Comparison of ENCODE assay signal across 26 cellular contexts in the genomic region with DNA sequence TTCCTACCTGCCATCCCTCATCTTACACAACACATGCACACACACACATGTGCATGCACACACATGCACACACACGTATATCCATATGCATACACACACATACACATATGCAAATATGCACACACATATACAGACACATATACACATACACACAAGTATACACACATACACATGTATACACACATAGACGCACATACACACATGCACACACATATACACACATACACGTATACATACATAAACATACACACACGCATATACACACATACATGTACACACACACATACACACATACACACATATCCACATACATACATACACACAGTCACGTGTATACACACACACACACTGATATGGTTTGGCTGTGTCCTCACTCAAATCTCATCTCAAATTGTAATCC. TPM values are rescaled to one million over a fixed set of nuclear protein-coding genes. Genes with fewer than 3 reads are reported as not detected.
DNase-seq lines count a peak whose midpoint lies in the region; ATAC-seq, FAIRE-seq and TF ChIP-seq lines count a peak whose summit lies in the region.
"Had no signal": no experiment of that assay in that cellular context is flagged by ENCODE, and none has a peak within 500 bp of the region (broad histone marks: within the 10 kb centered on the region; RNA-seq: fewer than 3 reads in every experiment).

No MANE protein-coding gene starts in this region.

- H3K18ac ChIP-seq in H1 (ENCODE audit: extremely low read depth, low read length), result no peak overlapping the region

- no peak overlapping the region for H2AFZ ChIP-seq in H1 (ENCODE audit: low read length)

- TF ChIP-seq CTCF in HEK293 (tag by site-specific recombination; IDR thresholded peaks at IDR 0.05), result no peak
- TF ChIP-seq CTCF in H1 (IDR thresholded peaks at IDR 0.05; ENCODE audit: control extremely low read depth in 1 of 3, insufficient read depth in 1 of 3, low read depth in 1 of 3, low read length in 3 of 3), result no peak
- TF ChIP-seq CTCF in transverse colon (IDR thresholded peaks at IDR 0.05), result no peak

- no peak overlapping the region for H3K23ac ChIP-seq in H1 (ENCODE audit: insufficient read length)

- peak overlapping the region; percentile 51; the same call in 1 of the 2 replicates for H2BK20ac ChIP-seq in H1 (ENCODE audit: low read length)

- H3K36me3 Mint-ChIP-seq in T-helper 17 cell (ENCODE audit: low read depth), result peaks cover 5% of the 10 kb centered on the region
- H3K36me3 Mint-ChIP-seq in activated CD4-positive, alpha-beta T cell treated with anti-CD3 and anti-CD28 coated beads for 36 hours (ENCODE audit: low read depth), result peaks cover 8% of the 10 kb centered on the region

- H3K56ac ChIP-seq in H1 (replicated peaks; ENCODE audit: insufficient read length, low read depth, low read length), result no peak overlapping the region

- no peak for FAIRE-seq in H1 (lab: Jason Lieb, UNC)
- FAIRE-seq: A549, G401.6 had no signal

- no peak for ATAC-seq in T-helper 17 cell
- no peak for ATAC-seq in activated CD4-positive, alpha-beta T cell treated with anti-CD3 and anti-CD28 coated beads for 36 hours
- ATAC-seq: A549, SK-N-SH treated with all-trans-retinoic acid at 6 μM for 48 hours had no signal

- CTCF ChIA-PET in HEK293 (lab: Yijun Ruan, JAX), result no interaction called here
- CTCF ChIA-PET in H1 (lab: Charles Lee; ENCODE audit: partially characterized antibody), result interaction anchor here (1.6 to 2.1 kb wide), 3 partner anchors 11 to 172 kb away, joined by 4 to 8 read pairs (median 6); no protein-coding TSS in a partner anchor
- CTCF ChIA-PET in activated CD4-positive, alpha-beta T cell treated with anti-CD3 and anti-CD28 coated beads for 36 hours (lab: Charles Lee), result no interaction called here

- no peaks in the 10 kb centered on the region for H4K20me1 ChIP-seq in H1 (replicated peaks in 1 of 2; ENCODE audit: control insufficient read depth in 1 of 2, insufficient read depth in 2 of 2, low read length in 2 of 2)
- H4K20me1 ChIP-seq: BLaER1 treated with 17β-estradiol and CSF1 and Interleukin-3, amounts not matched to agents 10 nM and 100 nM had no signal

- no peak for TF ChIP-seq EP300 in H1 (IDR thresholded peaks at IDR 0.05; ENCODE audit: borderline replicate concordance in 1 of 2, low read depth in 2 of 2, low read length in 2 of 2)
- no peak for TF ChIP-seq EP300 in transverse colon (IDR thresholded peaks at IDR 0.05; ENCODE audit: low read depth)

- POLR2A ChIA-PET in HEK293 (lab: Yijun Ruan, JAX) (no interaction called here), H1 (lab: Charles Lee; ENCODE audit: partially characterized antibody) (no interaction called here)
- POLR2A ChIA-PET in activated CD4-positive, alpha-beta T cell treated with anti-CD3 and anti-CD28 coated beads for 36 hours (lab: Charles Lee), result no interaction called here

- H3K14ac ChIP-seq in H1 (ENCODE audit: insufficient read length), result no peak overlapping the region

- H3K27me3 ChIP-seq in H1 (replicated peaks in 1 of 4; ENCODE audit: control insufficient read depth in 3 of 4, extremely low read depth in 1 of 4, insufficient read depth in 3 of 4, low read length in 3 of 4) (no peaks in the 10 kb centered on the region), transverse colon (no peaks in the 10 kb centered on the region)
- H3K27me3 ChIP-seq: BLaER1 treated with 17β-estradiol and CSF1 and Interleukin-3, amounts not matched to agents 10 nM and 100 nM; Peyer's patch; SJCRH30 had no signal

- H3K9ac ChIP-seq in H1 (replicated peaks in 1 of 4; ENCODE audit: extremely low read depth in 1 of 4, low read depth in 3 of 4, low read length in 3 of 4), result no peak overlapping the region
- H3K9ac ChIP-seq: BLaER1 treated with 17β-estradiol and CSF1 and Interleukin-3, amounts not matched to agents 10 nM and 100 nM; KMS-11 had no signal

- no peaks in the 10 kb centered on the region for H3K9me3 Mint-ChIP-seq in activated CD4-positive, alpha-beta T cell treated with anti-CD3 and anti-CD28 coated beads for 36 hours (ENCODE audit: low read depth)
- H3K9me3 Mint-ChIP-seq: CD4-positive, alpha-beta T cell had no signal

- H2AK5ac ChIP-seq in H1 (ENCODE audit: low read depth, low read length), result peak overlapping the region; percentile 80; the same call in 1 of the 2 replicates

- no peak overlapping the region for H3K4me2 ChIP-seq in H1 (ENCODE audit: insufficient read depth in 1 of 2, low read depth in 2 of 2, low read length in 2 of 2)
- H3K4me2 ChIP-seq: A549; BLaER1 treated with 17β-estradiol and CSF1 and Interleukin-3, amounts not matched to agents 10 nM and 100 nM; KMS-11 had no signal

- peak overlapping the region; percentile 55; the same call in 1 of the 2 replicates for H2BK15ac ChIP-seq in H1 (ENCODE audit: low read length)

- H2BK12ac ChIP-seq in H1 (ENCODE audit: low read depth, low read length), result peak overlapping the region; percentile 93; the same call in 1 of the 2 replicates

- H2BK120ac ChIP-seq in H1 (replicated peaks; ENCODE audit: low read depth, low read length), result no peak overlapping the region

- H3K36me3 ChIP-seq in HEK293 (ENCODE audit: control insufficient read depth in 2 of 2, insufficient read depth in 1 of 2, low read length in 2 of 2), result no peaks in the 10 kb centered on the region
- no peaks in the 10 kb centered on the region for H3K36me3 ChIP-seq in H1 (ENCODE audit: control insufficient read depth in 2 of 4, insufficient read depth in 4 of 4, low read length in 3 of 4)
- no peaks in the 10 kb centered on the region for H3K36me3 ChIP-seq in transverse colon
- H3K36me3 ChIP-seq: BLaER1 treated with 17β-estradiol and CSF1 and Interleukin-3, amounts not matched to agents 10 nM and 100 nM; Peyer's patch; SJCRH30 had no signal

- H2BK5ac ChIP-seq in H1 (ENCODE audit: low read depth, low read length), result peak overlapping the region; percentile 27; the same call in 1 of the 2 replicates

- peak overlapping the region; percentile 68 for H4K91ac ChIP-seq in H1 (replicated peaks; ENCODE audit: insufficient read length, low read length)

- H3K4me3 ChIP-seq in HEK293 (ENCODE audit: low read depth, low read length) (no peak overlapping the region), H1 (ENCODE audit: extremely low read depth in 1 of 4, insufficient read depth in 2 of 4, low read depth in 3 of 4, low read length in 4 of 4) (no peak overlapping the region), transverse colon (no peak overlapping the region)
- H3K4me3 ChIP-seq: A549; BLaER1 treated with 17β-estradiol and CSF1 and Interleukin-3, amounts not matched to agents 10 nM and 100 nM; Peyer's patch; SJCRH30 had no signal

- intact Hi-C loops in transverse colon (cut with DNase I; ENCODE audit: low total_unique reads), result no loop called here
- intact Hi-C loops in activated CD4-positive, alpha-beta T cell treated with anti-CD3 and anti-CD28 coated beads for 36 hours (cut with DNase I, micrococcal nuclease), result loop anchor here in 1 of 2 experiments (10.0 kb wide), 1 partner anchor 458 kb away; no protein-coding TSS in a partner anchor

- peak overlapping the region; percentile 91 for H3K4ac ChIP-seq in H1 (replicated peaks; ENCODE audit: insufficient read length, low read depth, low read length)

- H3K27me3 Mint-ChIP-seq in T-helper 17 cell, result no peaks in the 10 kb centered on the region
- H3K27me3 Mint-ChIP-seq in activated CD4-positive, alpha-beta T cell treated with anti-CD3 and anti-CD28 coated beads for 36 hours, result no peaks in the 10 kb centered on the region
- H3K27me3 Mint-ChIP-seq: CD4-positive, alpha-beta T cell had no signal

- 84% methylated on average over 5 of the region's 5 CpGs; no CpG with 5 or more reads in 1 of the 2 experiments for WGBS in H1 (ENCODE audit: extremely low coverage in 1 of 2, insufficient coverage in 1 of 2, insufficient read length in 1 of 2, insufficient replicate concordance in 2 of 2, low coverage in 1 of 2, low lambda C conversion rate in 2 of 2, missing lambda C conversion rate in 1 of 2), 2 experiments
- 86 to 90% methylated on average over 4 to 5 of the region's 5 CpGs for WGBS in transverse colon (ENCODE audit: low coverage in 1 of 2), 2 donors

- H3K27ac Mint-ChIP-seq in T-helper 17 cell, result peak overlapping the region; percentile 47
- H3K27ac Mint-ChIP-seq in activated CD4-positive, alpha-beta T cell treated with anti-CD3 and anti-CD28 coated beads for 36 hours, result no peak overlapping the region
- H3K27ac Mint-ChIP-seq: CD4-positive, alpha-beta T cell had no signal

- in situ Hi-C loops in transverse colon (cut with MboI; ENCODE audit: low pct_ligation_motif_present in 1 of 4, low pct_unique_long_range_greater_than_20kb in 1 of 4, low sequenced_read_pairs in 3 of 4), result no loop called here

- H3K4me1 ChIP-seq in HEK293 (ENCODE audit: control insufficient read depth, insufficient read depth, low read length) (no peaks in the 10 kb centered on the region), H1 (replicated peaks in 1 of 4; ENCODE audit: control insufficient read depth in 3 of 4, insufficient read depth in 4 of 4, low read length in 3 of 4) (peaks cover 3 to 24% (median 14%) of the 10 kb centered on the region in 4 experiments), transverse colon (peaks cover 16 to 62% (median 50%) of the 10 kb centered on the region in 4 donors)

- TF ChIP-seq RAD21 in H1 (IDR thresholded peaks at IDR 0.05 in 1 of 2, conservative IDR thresholded peaks at IDR 0.05 in 1 of 2; ENCODE audit: low read depth in 2 of 2, low read length in 2 of 2), result no peak

- no peak overlapping the region for H4K8ac ChIP-seq in H1 (ENCODE audit: extremely low read depth, insufficient read depth, low read length)

- no peak overlapping the region for H3K4me3 Mint-ChIP-seq in T-helper 17 cell
- H3K4me3 Mint-ChIP-seq in activated CD4-positive, alpha-beta T cell treated with anti-CD3 and anti-CD28 coated beads for 36 hours, result no peak overlapping the region
- H3K4me3 Mint-ChIP-seq: CD4-positive, alpha-beta T cell had no signal

- no peaks in the 10 kb centered on the region for H3K79me1 ChIP-seq in H1 (ENCODE audit: low read depth, low read length)

- peaks cover 31% of the 10 kb centered on the region for H3K4me1 Mint-ChIP-seq in T-helper 17 cell
- H3K4me1 Mint-ChIP-seq in activated CD4-positive, alpha-beta T cell treated with anti-CD3 and anti-CD28 coated beads for 36 hours, result peaks cover 19% of the 10 kb centered on the region

- DNase-seq in T-helper 17 cell (no peak), H1 (ENCODE audit: low read depth in 1 of 2, low spot score in 2 of 2) (no peak), transverse colon (no peak), kidney tubule cell (ENCODE audit: low spot score) (no peak)
- no peak for DNase-seq in activated CD4-positive, alpha-beta T cell treated with anti-CD3 and anti-CD28 coated beads for 36 hours
- no peak for DNase-seq in activated CD4-positive, alpha-beta T cell treated with anti-CD3 and anti-CD28 coated beads, Interleukin-2, amount 50 U/mL, for 4 hours
- DNase-seq: AML-193; CD4-positive, alpha-beta T cell; COR-L47; H7; IMR-90; MM.1S; NCI-H1417; NCI-H2081 treated with DMSO at 0.1 percent for 48 hours; NCI-H2171; NCI-H226; NCI-H510A; NCI-H69; Peyer's patch; SJCRH30 had no signal

- no peak overlapping the region for H3K27ac ChIP-seq in HEK293 (ENCODE audit: extremely low read depth, low read depth, low read length)
- no peak overlapping the region for H3K27ac ChIP-seq in H1 (ENCODE audit: low read depth, low read length)
- H3K27ac ChIP-seq in transverse colon, result peak overlapping the region in 3 of 4 donors; percentile 79 to 89 (median 86)
- H3K27ac ChIP-seq: BLaER1 treated with 17β-estradiol and CSF1 and Interleukin-3, amounts not matched to agents 10 nM and 100 nM; KMS-11; SJCRH30 had no signal

- peaks cover 13% of the 10 kb centered on the region for H3K23me2 ChIP-seq in H1 (ENCODE audit: low read depth, low read length)

- no peaks in the 10 kb centered on the region for H3K79me2 ChIP-seq in H1 (ENCODE audit: control insufficient read depth in 1 of 2, insufficient read depth in 2 of 2, low read length in 2 of 2)

- H4K5ac ChIP-seq in H1 (ENCODE audit: insufficient read length, low read depth, low read length), result no peak overlapping the region

- TF ChIP-seq POLR2A in H1 (IDR thresholded peaks at IDR 0.05; ENCODE audit: control extremely low read depth in 1 of 2, low read depth in 2 of 2, low read length in 2 of 2) (no peak), transverse colon (IDR thresholded peaks at IDR 0.05) (no peak)

- no peaks in the 10 kb centered on the region for H3K9me3 ChIP-seq in HEK293 (ENCODE audit: control insufficient read depth, insufficient read depth, low read depth, low read length)
- H3K9me3 ChIP-seq in T-helper 17 cell (ENCODE audit: control insufficient read depth, low read length, poor library complexity, severe bottlenecking), result no peaks in the 10 kb centered on the region
- H3K9me3 ChIP-seq in H1 (ENCODE audit: insufficient read depth in 2 of 2, low read depth in 1 of 2, low read length in 1 of 2), result no peaks in the 10 kb centered on the region; a peak in 1 of 4 replicates
- H3K9me3 ChIP-seq in transverse colon, result no peaks in the 10 kb centered on the region
- H3K9me3 ChIP-seq: A549; BLaER1 treated with 17β-estradiol and CSF1 and Interleukin-3, amounts not matched to agents 10 nM and 100 nM; Peyer's patch; SJCRH30 had no signal

RNA-seq across cellular contexts. Expression of a gene that starts 37.0 kb away (rescaled TPM):
- 10 to 100 TPM; 17.6 to 26.7 TPM for total RNA-seq in T-helper 17 cell
- total RNA-seq in H1 (2021; fragmentation: NEBNext Ultra II Directional; extraction: Animal tissue kit (Norgen Biotek cat#: 25700)), result 16.2 and 18.2 TPM in 2 replicates
- 3.6 and 5.1 TPM in 2 replicates for polyA plus RNA-seq in H1 (2011; rRNA removed)
- 3.6 TPM for polyA plus RNA-seq in H1 (2011; cell fraction: cytosol; rRNA removed)
- polyA plus RNA-seq in H1 (2011; cell fraction: nucleus; rRNA removed), result 9.3 TPM
- 5.8 to 7.5 TPM (median 6.7 TPM) in 4 replicates for polyA plus RNA-seq in H1 (2012, experiment 1 of 2)
- 2.7 TPM for polyA plus RNA-seq in H1 (2012, experiment 2 of 2)
- polyA plus RNA-seq in H1 (2013, experiment 1 of 2), result 7.8 TPM
- polyA plus RNA-seq in H1 (2013, experiment 2 of 2), result 7.8 TPM
- 8.1 and 10.5 TPM in 2 replicates for polyA minus RNA-seq in H1 (2011; rRNA and poly(A)+ RNA removed)
- 5.6 TPM for polyA minus RNA-seq in H1 (2011; cell fraction: cytosol; rRNA and poly(A)+ RNA removed)
- 16.3 TPM for polyA minus RNA-seq in H1 (2011; cell fraction: nucleus; rRNA and poly(A)+ RNA removed)
- total RNA-seq in transverse colon, result 10 to 100 TPM; 25.1 to 56.9 (median 26.4) TPM
- 10 to 100 TPM; 27.1 to 27.2 TPM for total RNA-seq in activated CD4-positive, alpha-beta T cell treated with anti-CD3 and anti-CD28 coated beads for 36 hours

Comparison
In these comparisons a context has a peak if more than half of its experiments do, and no peak if none do; other contexts are left out.
1. H3K27ac ChIP-seq: peak in transverse colon (3 of 4); none in HEK293 (single experiment) and H1 (single experiment).